1 cellular context compared by ENCODE assay signal in genomic region chr16:20401066-20401465, GRCh38.
TF ChIP-seq lines count a peak whose summit lies in the region.

No MANE protein-coding gene starts in this region.

TF ChIP-seq in HepG2, 621 proteins besides CTCF, POLR2A, EP300 and RAD21:
- TF ChIP-seq FOXK2 (IDR thresholded peaks at IDR 0.05) (no peak), ZNF564 (CRISPR knock-in tag; IDR thresholded peaks at IDR 0.05) (no peak), IRF1 (CRISPR knock-in tag; IDR thresholded peaks at IDR 0.05; ENCODE audit: low read depth) (no peak), TOE1 (CRISPR knock-in tag; IDR thresholded peaks at IDR 0.05) (no peak), TFDP2 (CRISPR knock-in tag; IDR thresholded peaks at IDR 0.05) (no peak), MAF1 (CRISPR knock-in tag; IDR thresholded peaks at IDR 0.05; ENCODE audit: borderline replicate concordance) (0 out of 2 replicates have a peak, but pooled peaks have one; percentile 21), GATA4 (IDR thresholded peaks at IDR 0.05; ENCODE audit: borderline replicate concordance, low read depth) (no peak), YEATS2 (CRISPR knock-in tag; IDR thresholded peaks at IDR 0.05; ENCODE audit: borderline replicate concordance) (0 out of 2 replicates have a peak, but pooled peaks have one; percentile 14), HOXA5 (CRISPR knock-in tag; IDR thresholded peaks at IDR 0.05) (0 out of 2 replicates have a peak, but pooled peaks have one; percentile 24), ZFP41 (CRISPR knock-in tag; IDR thresholded peaks at IDR 0.05; ENCODE audit: borderline replicate concordance) (no peak), ZBTB42 (CRISPR knock-in tag; IDR thresholded peaks at IDR 0.05) (0 out of 2 replicates have a peak, but pooled peaks have one; percentile 42), GPBP1L1 (CRISPR knock-in tag; IDR thresholded peaks at IDR 0.05) (no peak), ZNF3 (CRISPR knock-in tag; IDR thresholded peaks at IDR 0.05) (no peak), MED1 (CRISPR knock-in tag; IDR thresholded peaks at IDR 0.05) (0 out of 2 replicates have a peak, but pooled peaks have one; percentile 4), SRF (IDR thresholded peaks at IDR 0.05; ENCODE audit: low read depth, low read length) (no peak), FOXM1 (CRISPR knock-in tag; IDR thresholded peaks at IDR 0.05) (no peak), ZNF713 (CRISPR knock-in tag; IDR thresholded peaks at IDR 0.05) (no peak), HDAC1 (CRISPR knock-in tag; IDR thresholded peaks at IDR 0.05) (no peak), ZGPAT (CRISPR knock-in tag; IDR thresholded peaks at IDR 0.05) (0 out of 2 replicates have a peak, but pooled peaks have one; percentile 13)
- TF ChIP-seq, protein P1, sequence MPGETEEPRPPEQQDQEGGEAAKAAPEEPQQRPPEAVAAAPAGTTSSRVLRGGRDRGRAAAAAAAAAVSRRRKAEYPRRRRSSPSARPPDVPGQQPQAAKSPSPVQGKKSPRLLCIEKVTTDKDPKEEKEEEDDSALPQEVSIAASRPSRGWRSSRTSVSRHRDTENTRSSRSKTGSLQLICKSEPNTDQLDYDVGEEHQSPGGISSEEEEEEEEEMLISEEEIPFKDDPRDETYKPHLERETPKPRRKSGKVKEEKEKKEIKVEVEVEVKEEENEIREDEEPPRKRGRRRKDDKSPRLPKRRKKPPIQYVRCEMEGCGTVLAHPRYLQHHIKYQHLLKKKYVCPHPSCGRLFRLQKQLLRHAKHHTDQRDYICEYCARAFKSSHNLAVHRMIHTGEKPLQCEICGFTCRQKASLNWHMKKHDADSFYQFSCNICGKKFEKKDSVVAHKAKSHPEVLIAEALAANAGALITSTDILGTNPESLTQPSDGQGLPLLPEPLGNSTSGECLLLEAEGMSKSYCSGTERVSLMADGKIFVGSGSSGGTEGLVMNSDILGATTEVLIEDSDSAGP (CRISPR knock-in tag; IDR thresholded peaks at IDR 0.05; ENCODE audit: borderline replicate concordance) = 0 out of 2 replicates have a peak, but pooled peaks have one; percentile 2
